Comparison of ENCODE assay signal across 8 cellular contexts in the genomic region with DNA sequence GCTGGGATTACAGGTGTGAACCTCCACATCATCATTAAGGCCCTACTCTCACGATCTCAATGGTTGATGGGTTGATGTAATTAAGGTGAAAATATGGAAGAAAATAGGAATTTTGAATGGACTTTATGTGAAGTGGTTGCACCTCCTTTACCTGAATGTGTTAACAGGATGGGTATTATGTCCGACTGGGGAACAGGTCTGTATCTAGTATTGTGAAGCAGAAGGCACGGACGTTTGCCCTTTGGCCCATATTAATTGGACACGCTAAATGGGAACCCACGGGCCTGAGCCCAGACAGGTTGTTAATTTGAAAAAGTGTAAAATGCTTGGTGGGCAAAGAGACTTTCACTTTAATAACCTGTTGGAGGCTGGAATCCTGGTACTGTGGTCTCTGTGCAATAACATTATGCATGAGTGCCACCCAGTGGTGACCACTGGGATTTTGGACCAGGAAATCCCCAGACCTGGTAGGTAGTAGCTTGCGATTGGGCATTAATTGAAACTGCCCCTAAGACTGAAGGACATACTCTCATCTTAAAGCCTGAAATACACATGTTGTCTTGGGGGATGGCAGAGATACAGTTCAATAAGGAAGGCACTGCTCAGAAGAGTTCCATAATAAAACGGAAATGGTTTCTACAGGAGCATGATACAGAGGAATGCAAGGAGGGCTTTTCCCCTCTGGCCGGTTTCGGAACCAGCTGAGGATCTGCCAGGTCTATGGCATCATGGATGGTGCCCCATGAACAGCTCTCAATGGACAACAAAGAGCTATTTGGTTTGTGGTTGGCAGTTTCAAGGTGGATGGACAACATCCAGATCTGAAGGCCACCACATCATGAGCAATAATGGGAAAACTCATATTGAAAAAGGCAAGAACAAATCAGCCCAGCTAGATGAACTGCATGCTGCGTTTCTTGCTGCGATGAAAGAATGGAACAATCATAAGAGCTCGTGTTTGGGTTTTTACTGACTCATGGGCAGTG. TPM values are rescaled to one million over a fixed set of nuclear protein-coding genes. Genes with fewer than 3 reads are reported as not detected.
DNase-seq lines count a peak whose midpoint lies in the region; ATAC-seq, FAIRE-seq and TF ChIP-seq lines count a peak whose summit lies in the region.

No MANE protein-coding gene starts in this region.

- H3K4me1 ChIP-seq in A549 (no peaks in the 10 kb centered on the region), foreskin keratinocyte (peaks cover 5% of the 10 kb centered on the region), tibial nerve (peaks cover 0 to 6% (median 0%) of the 10 kb centered on the region in 4 donors)

- H3K4me3 ChIP-seq in A549 (no peak overlapping the region), tibial nerve (no peak overlapping the region)

- WGBS in A549 (ENCODE audit: missing lambda C conversion rate), result 39% methylated on average over 13 of the region's 13 CpGs
- 40 to 45% methylated on average over 13 of the region's 13 CpGs for WGBS in tibial nerve, 2 donors

- TF ChIP-seq POLR2A in A549 (IDR thresholded peaks at IDR 0.05; ENCODE audit: low read length), result no peak
- no peak for TF ChIP-seq POLR2A in tibial nerve (IDR thresholded peaks at IDR 0.05)

- ATAC-seq in A549 (peak; percentile 98 to 99), GM18517 (IDR thresholded peaks at IDR 0.05; ENCODE audit: unreplicated experiment) (peak; percentile 63), foreskin keratinocyte (peak; percentile 81), omental fat pad (ENCODE audit: low FRiP score) (peak; percentile 91)

- peak; percentile 63 for FAIRE-seq in A549 (lab: Jason Lieb, UNC)

- no peaks in the 10 kb centered on the region for H3K27me3 ChIP-seq in foreskin keratinocyte
- H3K27me3 ChIP-seq in tibial nerve, result no peaks in the 10 kb centered on the region

- CTCF ChIA-PET in A549 (lab: Yijun Ruan, JAX), result interaction anchor here (0.6 to 10.5 kb wide), 42 partner anchors 9 to 836 kb away, joined by 3 to 138 read pairs (median 4); no protein-coding TSS in a partner anchor

- DNase-seq in A549 (ENCODE audit: low read depth in 1 of 2, low spot score in 1 of 2) (peak; percentile 69 to 73), SHP77 (lab: John Stamatoyannopoulos, UW) (peak; percentile 59 to 62), foreskin keratinocyte (peak; percentile 37 to 65), omental fat pad (ENCODE audit: low spot score) (peak; percentile 83), tibial nerve (ENCODE audit: low spot score in 2 of 2) (peak; percentile 71 to 95)
- peak; percentile 49 for DNase-seq in activated T-helper 9 cell treated with anti-CD3 and anti-CD28 coated beads, Interleukin-2, amount 50 U/mL, for 16 hours (ENCODE audit: low read depth)

- H3K27ac ChIP-seq in A549 (no peak overlapping the region), foreskin keratinocyte (no peak overlapping the region), tibial nerve (no peak overlapping the region)

- POLR2A ChIA-PET in A549 (lab: Yijun Ruan, JAX), result interaction anchor here (0.7 to 1.0 kb wide), 2 partner anchors 26 to 120 kb away, joined by 3 read pairs; partner anchors contain the start of gene IPPK

- peak; percentile 89 to 92 for TF ChIP-seq RAD21 in A549 (conservative IDR thresholded peaks at IDR 0.05 in 1 of 2, IDR thresholded peaks at IDR 0.05 in 1 of 2)

- no peak overlapping the region for H3K4me2 ChIP-seq in A549

- peaks cover 7% of the 10 kb centered on the region; the same call in 1 of the 3 replicates for H3K9me3 ChIP-seq in A549
- H3K9me3 ChIP-seq in tibial nerve, result peaks cover 0 to 10% (median 0%) of the 10 kb centered on the region in 4 donors

- no peaks in the 10 kb centered on the region for H3K36me3 ChIP-seq in tibial nerve

- TF ChIP-seq EP300 in A549 (IDR thresholded peaks at IDR 0.05), result no peak
- peak in 1 of 2 donors; percentile 25 for TF ChIP-seq EP300 in tibial nerve (IDR thresholded peaks at IDR 0.05)

- TF ChIP-seq CTCF in A549 (IDR thresholded peaks at IDR 0.05) (peak; percentile 89), LNCAP (IDR thresholded peaks at IDR 0.05) (peak; percentile 83), foreskin keratinocyte (conservative IDR thresholded peaks at IDR 0.05) (peak; percentile 94), omental fat pad (IDR thresholded peaks at IDR 0.05) (peak in 1 of 3 donors; percentile 90), tibial nerve (IDR thresholded peaks at IDR 0.05) (peak; percentile 68 to 90 (median 77))

TF ChIP-seq in A549, 52 proteins besides CTCF, POLR2A, EP300 and RAD21:
- TF ChIP-seq ZNF302 (CRISPR knock-in tag; IDR thresholded peaks at IDR 0.05) (no peak), SMC3 (IDR thresholded peaks at IDR 0.05) (peak; percentile 76), POLR2AphosphoS2 (conservative IDR thresholded peaks at IDR 0.05; ENCODE audit: low read length) (no peak)

RNA-seq across cellular contexts. Expression of gene BICD2, which starts 26.2 kb away (rescaled TPM):
- polyA plus RNA-seq in A549 (2011; rRNA removed) (10.2 and 11.6 TPM in 2 replicates), A549 (2017; fragmentation: RNase III; extraction: RNeasy Plus Mini Kit Qiagen cat#74134 plus additional on column Dnase treatment) (24.7 to 26.7 TPM (median 26.1 TPM) in 3 replicates), foreskin keratinocyte (19.3 and 24.2 TPM in 2 replicates)
- polyA plus RNA-seq in A549 (2012; cell fraction: cytosol; rRNA removed), result 17.7 and 21.0 TPM in 2 replicates
- polyA plus RNA-seq in A549 (2012; cell fraction: nucleus; rRNA removed), result 21.3 and 28.6 TPM in 2 replicates
- polyA minus RNA-seq in A549 (2011; rRNA and poly(A)+ RNA removed), result 8.6 and 9.4 TPM in 2 replicates
- total RNA-seq in foreskin keratinocyte (60.0 and 66.3 TPM in 2 replicates), omental fat pad (10 to 100 TPM; 28.3 to 54.0 (median 44.2) TPM), tibial nerve (10 to 100 TPM; 36.2 to 46.7 (median 41.6) TPM)
